8 cellular contexts compared by ENCODE assay signal in the genomic region with DNA sequence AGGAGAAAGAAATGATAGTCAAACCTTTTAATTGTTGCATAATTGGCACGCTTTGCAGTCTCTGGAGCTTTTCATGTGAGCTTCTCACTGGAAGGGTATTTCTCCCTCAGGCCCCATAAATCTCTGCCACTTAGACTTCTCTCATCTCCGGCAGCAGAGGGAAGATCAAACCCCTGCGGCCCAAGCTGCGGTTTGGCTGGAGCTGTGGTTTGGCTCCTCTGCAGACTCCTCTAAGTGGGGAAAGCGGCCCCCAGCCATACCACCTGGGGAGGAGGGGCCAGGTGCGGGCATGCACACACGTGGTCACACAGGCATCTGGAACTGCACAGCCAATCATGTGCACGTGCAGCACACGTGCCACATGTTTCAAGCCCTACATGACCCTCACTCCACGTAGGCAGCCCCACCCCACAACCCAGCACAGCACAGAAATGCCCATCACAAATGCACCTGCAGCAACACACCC. TPM values are rescaled to one million over a fixed set of nuclear protein-coding genes. Genes with fewer than 3 reads are reported as not detected.
DNase-seq lines count a peak whose midpoint lies in the region; ATAC-seq and TF ChIP-seq lines count a peak whose summit lies in the region.

No MANE protein-coding gene starts in this region.

- ATAC-seq in HG02678 (IDR thresholded peaks at IDR 0.05; ENCODE audit: unreplicated experiment): no peak
- no peak for ATAC-seq in GM19455 (IDR thresholded peaks at IDR 0.05; ENCODE audit: unreplicated experiment)

- TF ChIP-seq CTCF in mesothelial cell of epicardium (IDR thresholded peaks at IDR 0.05; ENCODE audit: unreplicated experiment): no peak

- H3K4me1 Mint-ChIP-seq in activated CD4-positive, alpha-beta T cell treated with anti-CD3 and anti-CD28 coated beads, Interleukin-2, amount 10 ng/mL, durations not matched to agents 7 days and 5 days: peaks cover 15% of the 10 kb centered on the region
- H3K4me1 Mint-ChIP-seq in mesothelial cell of epicardium: peaks cover 56% of the 10 kb centered on the region

- H3K27ac Mint-ChIP-seq in activated CD4-positive, alpha-beta T cell treated with anti-CD3 and anti-CD28 coated beads, Interleukin-2, amount 10 ng/mL, durations not matched to agents 7 days and 5 days: no peak overlapping the region
- peak overlapping the region; percentile 80 for H3K27ac Mint-ChIP-seq in mesothelial cell of epicardium

- POLR2A ChIA-PET in activated CD4-positive, alpha-beta T cell treated with anti-CD3 and anti-CD28 coated beads, Interleukin-2, amount 10 ng/mL, durations not matched to agents 7 days and 5 days (lab: Charles Lee): no interaction called here

- no peaks in the 10 kb centered on the region for H3K9me3 Mint-ChIP-seq in activated CD4-positive, alpha-beta T cell treated with anti-CD3 and anti-CD28 coated beads, Interleukin-2, amount 10 ng/mL, durations not matched to agents 7 days and 5 days
- H3K9me3 Mint-ChIP-seq in mesothelial cell of epicardium: no peaks in the 10 kb centered on the region

- no peak overlapping the region for H3K4me3 Mint-ChIP-seq in activated CD4-positive, alpha-beta T cell treated with anti-CD3 and anti-CD28 coated beads, Interleukin-2, amount 10 ng/mL, durations not matched to agents 7 days and 5 days
- no peak overlapping the region for H3K4me3 Mint-ChIP-seq in mesothelial cell of epicardium

- no peaks in the 10 kb centered on the region for H3K36me3 Mint-ChIP-seq in activated CD4-positive, alpha-beta T cell treated with anti-CD3 and anti-CD28 coated beads, Interleukin-2, amount 10 ng/mL, durations not matched to agents 7 days and 5 days (ENCODE audit: low read depth)
- H3K36me3 Mint-ChIP-seq in mesothelial cell of epicardium: no peaks in the 10 kb centered on the region

- DNase-seq in DMS153 (lab: John Stamatoyannopoulos, UW): peak; percentile 84
- DNase-seq in NCI-H1105 (lab: John Stamatoyannopoulos, UW): peak; percentile 78
- DNase-seq in activated CD4-positive, alpha-beta T cell treated with anti-CD3 and anti-CD28 coated beads, Interleukin-2, amount 10 ng/mL, durations not matched to agents 7 days and 5 days: peak; percentile 24
- peak; percentile 42 to 71 for DNase-seq in mesothelial cell of epicardium (ENCODE audit: low spot score in 2 of 2, unreplicated experiment in 2 of 2)
- DNase-seq in SKM-1 treated with dmso at 0.1 percent for 144 hours (lab: John Stamatoyannopoulos, UW; ENCODE audit: unreplicated experiment): no peak
- no peak for DNase-seq in GDM1 (lab: John Stamatoyannopoulos, UW)

- CTCF ChIA-PET in activated CD4-positive, alpha-beta T cell treated with anti-CD3 and anti-CD28 coated beads, Interleukin-2, amount 10 ng/mL, durations not matched to agents 7 days and 5 days (lab: Charles Lee): interaction anchor here (4.0 kb wide), 1 partner anchor 20 kb away, joined by 12 read pairs; no protein-coding TSS in a partner anchor

- H3K27me3 Mint-ChIP-seq in activated CD4-positive, alpha-beta T cell treated with anti-CD3 and anti-CD28 coated beads, Interleukin-2, amount 10 ng/mL, durations not matched to agents 7 days and 5 days: peaks cover 14% of the 10 kb centered on the region
- peaks cover 16% of the 10 kb centered on the region for H3K27me3 Mint-ChIP-seq in mesothelial cell of epicardium (ENCODE audit: low read depth)

RNA-seq across cellular contexts. Expression of gene UBE2T, which starts 58.3 kb away (rescaled TPM):
- 10 to 100 TPM; 68.3 to 80.3 TPM for total RNA-seq in activated CD4-positive, alpha-beta T cell treated with anti-CD3 and anti-CD28 coated beads, Interleukin-2, amount 10 ng/mL, durations not matched to agents 7 days and 5 days
- total RNA-seq in mesothelial cell of epicardium: 18.6 to 21.0 TPM (median 19.4 TPM) in 3 replicates

Comparison
In these comparisons a context has a peak if more than half of its experiments do, and no peak if none do; other contexts are left out.
1. DNase-seq: peak in DMS153 (single experiment), NCI-H1105 (single experiment), activated CD4-positive, alpha-beta T cell treated with anti-CD3 and anti-CD28 coated beads, Interleukin-2, amount 10 ng/mL, durations not matched to agents 7 days and 5 days (single experiment) and mesothelial cell of epicardium (2 of 2); none in SKM-1 treated with dmso at 0.1 percent for 144 hours (single experiment) and GDM1 (single experiment).